Comparison of ENCODE assay signal across 20 cellular contexts in the genomic region with DNA sequence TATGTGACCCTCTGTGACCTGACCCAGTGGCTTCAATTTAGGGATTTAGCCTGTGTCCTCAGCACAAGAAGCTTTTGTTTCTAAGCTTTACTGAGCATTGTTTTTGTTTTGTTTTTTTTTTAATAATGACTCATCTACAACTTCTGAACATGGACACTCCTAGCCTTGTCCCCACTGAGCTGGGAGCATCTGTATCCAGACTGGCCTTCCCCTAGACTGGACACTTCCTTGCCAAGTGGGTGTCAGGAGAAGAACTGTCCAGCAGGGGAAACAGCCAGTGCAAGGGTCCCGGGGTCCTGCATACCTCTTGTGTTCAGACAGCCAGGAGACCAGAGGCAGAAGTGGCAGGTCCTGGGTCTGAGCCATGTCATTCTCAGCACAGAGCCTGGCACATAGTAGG.
"Had no signal": no experiment of that assay in that cellular context is flagged by ENCODE, and none has a peak within 500 bp of the region (broad histone marks: within the 10 kb centered on the region; RNA-seq: fewer than 3 reads in every experiment).

No MANE protein-coding gene starts in this region.

- H3K4me3 Mint-ChIP-seq: activated CD4-positive, alpha-beta memory T cell treated with anti-CD3 and anti-CD28 coated beads, Interleukin-2, amount 10 ng/mL, durations not matched to agents 7 days and 5 days; activated naive CD4-positive, alpha-beta T cell treated with anti-CD3 and anti-CD28 coated beads for 36 hours; activated naive CD8-positive, alpha-beta T cell treated with anti-CD3 and anti-CD28 coated beads for 36 hours; activated T-helper 17 cell treated with anti-CD3 and anti-CD28 coated beads, Interleukin-2, amount 50 U/mL, for 72 hours had no signal

- H3K27ac Mint-ChIP-seq: activated CD4-positive, alpha-beta memory T cell treated with anti-CD3 and anti-CD28 coated beads, Interleukin-2, amount 10 ng/mL, durations not matched to agents 7 days and 5 days; activated naive CD4-positive, alpha-beta T cell treated with anti-CD3 and anti-CD28 coated beads for 36 hours; activated naive CD8-positive, alpha-beta T cell treated with anti-CD3 and anti-CD28 coated beads for 36 hours; activated T-helper 17 cell treated with anti-CD3 and anti-CD28 coated beads, Interleukin-2, amount 50 U/mL, for 72 hours had no signal

- H3K27ac ChIP-seq: SK-N-MC, VCaP had no signal

- H3K4me3 ChIP-seq: SK-N-MC had no signal

- H3K4me1 Mint-ChIP-seq: activated CD4-positive, alpha-beta memory T cell treated with anti-CD3 and anti-CD28 coated beads, Interleukin-2, amount 10 ng/mL, durations not matched to agents 7 days and 5 days; activated naive CD8-positive, alpha-beta T cell treated with anti-CD3 and anti-CD28 coated beads for 36 hours; activated T-helper 17 cell treated with anti-CD3 and anti-CD28 coated beads, Interleukin-2, amount 50 U/mL, for 72 hours had no signal

- H3K27me3 Mint-ChIP-seq: activated CD4-positive, alpha-beta memory T cell treated with anti-CD3 and anti-CD28 coated beads, Interleukin-2, amount 10 ng/mL, durations not matched to agents 7 days and 5 days had no signal

- H3K36me3 Mint-ChIP-seq: activated naive CD8-positive, alpha-beta T cell treated with anti-CD3 and anti-CD28 coated beads for 36 hours had no signal

- ATAC-seq: activated T-helper 17 cell treated with anti-CD3 and anti-CD28 coated beads, Interleukin-2, amount 50 U/mL, for 72 hours had no signal

- DNase-seq: activated CD4-positive, alpha-beta memory T cell treated with anti-CD3 and anti-CD28 coated beads, Interleukin-2, amount 10 ng/mL, durations not matched to agents 7 days and 5 days; activated CD4-positive, alpha-beta T cell treated with anti-CD3 and anti-CD28 coated beads, Interleukin-2, amount 50 U/mL, for 1 hour; activated CD4-positive, CD25-positive, alpha-beta regulatory T cell; activated gamma-delta T cell; activated naive CD4-positive, alpha-beta T cell treated with anti-CD3 and anti-CD28 coated beads for 36 hours; activated naive CD8-positive, alpha-beta T cell treated with anti-CD3 and anti-CD28 coated beads for 36 hours; activated T-cell treated with anti-CD3 and anti-CD28 coated beads for 4 hours; activated T-cell treated with anti-CD3 and anti-CD28 coated beads, Interleukin-2, amount 50 U/mL, for 48 hours; MM.1S; NCI-H1105; NCI-H1436 treated with DMSO at 0.1 percent for 48 hours; NCI-H187; NCI-H2081; NCI-H446; NCI-H524; SIG-M5; T-helper 1 cell had no signal

- H3K9me3 Mint-ChIP-seq: activated naive CD4-positive, alpha-beta T cell treated with anti-CD3 and anti-CD28 coated beads for 36 hours had no signal
